Comparison of ENCODE assay signal across 8 cellular contexts in genomic region chr1:52032124-52032784, GRCh38. TPM values are rescaled to one million over a fixed set of nuclear protein-coding genes. Genes with fewer than 3 reads are reported as not detected.
DNase-seq lines count a peak whose midpoint lies in the region; ATAC-seq, FAIRE-seq and TF ChIP-seq lines count a peak whose summit lies in the region.

No MANE protein-coding gene starts in this region.

- FAIRE-seq in HTR-8/SVneo (lab: Jason Lieb, UNC), result no peak

- 0 out of 2 replicates have a peak, but pooled peaks cover 3% of the 10 kb centered on the region for H3K4me1 ChIP-seq in ES-I3 (ENCODE audit: insufficient read depth, low read length)
- peaks cover 11% of the 10 kb centered on the region for H3K4me1 ChIP-seq in iPS-18a (ENCODE audit: control insufficient read depth, low read depth, low read length)
- peaks cover 19% of the 10 kb centered on the region for H3K4me1 ChIP-seq in testis

- peak overlapping the region; percentile 97 for H3K27ac Mint-ChIP-seq in HFFc6
- H3K27ac Mint-ChIP-seq in activated B cell treated with CpG ODN at 0.5 μM for 24 hours, result peak overlapping the region; percentile 89

- H3K9ac ChIP-seq in ES-I3 (ENCODE audit: low read depth, low read length), result peak overlapping the region; percentile 88
- peak overlapping the region; percentile 76 for H3K9ac ChIP-seq in iPS-18a (ENCODE audit: low read length)

- H3K9me3 Mint-ChIP-seq in HFFc6, result no peaks in the 10 kb centered on the region
- H3K9me3 Mint-ChIP-seq in activated B cell treated with CpG ODN at 0.5 μM for 24 hours, result no peaks in the 10 kb centered on the region

- 19 to 31% methylated on average over 5 of the region's 5 CpGs for WGBS in testis, 2 donors

- no peak for ATAC-seq in activated B cell treated with CpG ODN at 0.5 μM for 24 hours (ENCODE audit: low read depth)
- no peak for ATAC-seq in HG03378 (IDR thresholded peaks at IDR 0.05; ENCODE audit: unreplicated experiment)

- H3K36me3 ChIP-seq in ES-I3 (ENCODE audit: insufficient read depth, low read length) (peaks cover 3% of the 10 kb centered on the region; the same call in 1 of the 2 replicates), iPS-18a (ENCODE audit: control insufficient read depth, low read depth, low read length) (peaks cover 5% of the 10 kb centered on the region), testis (ENCODE audit: low read depth, missing control alignments) (no peaks in the 10 kb centered on the region)

- peaks cover 28% of the 10 kb centered on the region for H3K36me3 Mint-ChIP-seq in HFFc6 (ENCODE audit: low read depth)
- H3K36me3 Mint-ChIP-seq in activated B cell treated with CpG ODN at 0.5 μM for 24 hours (ENCODE audit: low read depth), result peaks cover 47% of the 10 kb centered on the region

- H3K27me3 ChIP-seq in iPS-18a (ENCODE audit: control insufficient read depth, insufficient read depth, low read length), result no peaks in the 10 kb centered on the region
- no peaks in the 10 kb centered on the region for H3K27me3 ChIP-seq in testis

- CTCF ChIA-PET in activated B cell treated with CpG ODN at 0.5 μM for 24 hours (lab: Charles Lee), result no interaction called here

- H3K4me1 Mint-ChIP-seq in HFFc6 (ENCODE audit: low read depth) (peaks cover 37% of the 10 kb centered on the region), activated B cell treated with CpG ODN at 0.5 μM for 24 hours (peaks cover 34% of the 10 kb centered on the region)

- DNase-seq in HFFc6 (no peak), activated B cell treated with CpG ODN at 0.5 μM for 24 hours (no peak), testis (no peak), HTR-8/SVneo (ENCODE audit: insufficient read length, low spot score) (no peak), germinal center (ENCODE audit: low spot score) (no peak)

- H3K9me3 ChIP-seq in ES-I3 (ENCODE audit: control insufficient read depth, insufficient read depth, low read length) (no peaks in the 10 kb centered on the region), iPS-18a (ENCODE audit: control insufficient read depth, low read depth, low read length) (no peaks in the 10 kb centered on the region), testis (no peaks in the 10 kb centered on the region)

- POLR2A ChIA-PET in activated B cell treated with CpG ODN at 0.5 μM for 24 hours (lab: Charles Lee), result interaction anchor here (0.6 to 4.9 kb wide), 7 partner anchors 18 to 982 kb away, joined by 3 to 63 read pairs (median 4); partner anchors contain the start of genes BTF3L4, ORC1, PRPF38A and TXNDC12

- H3K4me3 ChIP-seq in iPS-18a (ENCODE audit: low read length) (peak overlapping the region; percentile 87), testis (peak overlapping the region; percentile 89 to 91)

- H3K27ac ChIP-seq in iPS-18a (ENCODE audit: low read length) (no peak overlapping the region), testis (peak overlapping the region; percentile 75 to 85)

- H3K4me3 Mint-ChIP-seq in HFFc6, result peak overlapping the region; percentile 94
- H3K4me3 Mint-ChIP-seq in activated B cell treated with CpG ODN at 0.5 μM for 24 hours, result peak overlapping the region; percentile 93

- H3K27me3 Mint-ChIP-seq in HFFc6 (ENCODE audit: insufficient read depth), result peaks cover 3% of the 10 kb centered on the region; the same call in 1 of the 2 replicates
- no peaks in the 10 kb centered on the region for H3K27me3 Mint-ChIP-seq in activated B cell treated with CpG ODN at 0.5 μM for 24 hours

- intact Hi-C loops in activated B cell treated with CpG ODN at 0.5 μM for 24 hours (cut with micrococcal nuclease) (no loop called here), testis (cut with DNase I; ENCODE audit: low total_unique reads) (no loop called here)

- TF ChIP-seq CTCF in HFFc6 (IDR thresholded peaks at IDR 0.05), result no peak
- no peak for TF ChIP-seq CTCF in activated B cell treated with CpG ODN at 0.5 μM for 24 hours (IDR thresholded peaks at IDR 0.05)
- no peak for TF ChIP-seq CTCF in testis (IDR thresholded peaks at IDR 0.05)

- TF ChIP-seq POLR2A in testis (IDR thresholded peaks at IDR 0.05), result no peak

RNA-seq across cellular contexts. Expression of gene KTI12, which starts 1.4 kb away (rescaled TPM):
- total RNA-seq in HFFc6 (2021; fragmentation: NEBNext Ultra II Directional; extraction: Animal tissue kit (Norgen Biotek cat#: 25700)), result 10 to 100 TPM; 12.5 to 16.0 (median 14.3) TPM
- 18.4 and 18.8 TPM in 2 replicates for total RNA-seq in activated B cell treated with CpG ODN at 0.5 μM for 24 hours
- total RNA-seq in testis, result 10 to 100 TPM; 15.2 to 15.7 TPM
- 10.6 TPM for polyA plus RNA-seq in testis (ENCODE audit: insufficient read depth, low read depth, low replicate concordance)

RNA-seq across cellular contexts. Expression of gene TXNDC12, which starts 22.7 kb away (rescaled TPM):
- 10 to 100 TPM; 61.4 to 72.0 (median 68.7) TPM for total RNA-seq in HFFc6 (2021; fragmentation: NEBNext Ultra II Directional; extraction: Animal tissue kit (Norgen Biotek cat#: 25700))
- total RNA-seq in activated B cell treated with CpG ODN at 0.5 μM for 24 hours (37.4 and 39.0 TPM in 2 replicates), testis (10 to 100 TPM; 33.3 to 38.4 TPM)
- 39.2 TPM for polyA plus RNA-seq in testis (ENCODE audit: insufficient read depth, low read depth, low replicate concordance)

RNA-seq across cellular contexts. Expression of gene BTF3L4, which starts 23.8 kb away (rescaled TPM):
- 10 to 100 TPM; 45.7 to 52.9 (median 49.6) TPM for total RNA-seq in HFFc6 (2021; fragmentation: NEBNext Ultra II Directional; extraction: Animal tissue kit (Norgen Biotek cat#: 25700))
- total RNA-seq in activated B cell treated with CpG ODN at 0.5 μM for 24 hours, result 32.8 and 36.2 TPM in 2 replicates
- 10 to 100 TPM; 44.5 to 49.5 TPM for total RNA-seq in testis
- polyA plus RNA-seq in testis (ENCODE audit: insufficient read depth, low read depth, low replicate concordance), result 79.7 TPM

RNA-seq across cellular contexts. Expression of gene RAB3B, which starts 41.8 kb away (rescaled TPM):
- 100 to 1,000 TPM; 138 to 174 (median 157) TPM for total RNA-seq in HFFc6 (2021; fragmentation: NEBNext Ultra II Directional; extraction: Animal tissue kit (Norgen Biotek cat#: 25700))
- total RNA-seq in activated B cell treated with CpG ODN at 0.5 μM for 24 hours (0.02 TPM in 1 of 2 replicates, not detected in the other), testis (1 to 10 TPM; 1.4 TPM)
- 0.50 TPM for polyA plus RNA-seq in testis (ENCODE audit: insufficient read depth, low read depth, low replicate concordance)
